ENCODE assay signal across 8 cellular contexts in the genomic region with DNA sequence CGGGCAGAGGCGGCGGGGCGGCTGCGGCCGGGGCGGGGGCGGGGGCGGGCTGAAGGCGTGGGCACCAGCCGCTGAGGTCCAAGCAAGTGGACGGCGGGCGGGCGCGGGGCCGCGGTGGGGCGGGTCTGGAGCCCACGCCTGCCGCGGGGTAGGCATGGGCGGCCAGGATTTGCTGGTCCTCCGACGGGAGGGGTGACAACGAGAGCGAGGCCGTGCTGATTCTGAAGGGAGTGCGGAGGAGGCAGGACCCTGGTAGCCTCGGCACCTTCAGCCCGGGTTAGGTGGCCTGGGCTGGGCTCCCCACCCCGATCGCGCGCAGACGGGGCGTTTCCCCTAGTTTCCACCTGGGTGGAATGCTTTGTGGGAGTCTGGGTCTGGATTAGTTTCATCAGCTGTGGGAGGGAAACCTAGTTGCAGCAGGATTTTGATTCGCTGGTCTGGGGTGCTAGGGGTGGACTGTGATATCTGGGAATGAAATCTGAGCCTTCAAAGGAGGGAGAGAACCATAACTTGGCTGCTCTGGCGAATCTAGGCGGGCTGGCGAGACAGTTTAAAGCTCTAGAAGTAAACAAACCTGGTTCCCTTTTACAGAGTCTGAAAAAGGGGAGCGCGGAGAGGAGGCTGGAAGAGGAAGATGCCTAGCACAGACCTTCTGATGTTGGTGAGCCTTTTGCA. TPM values are rescaled to one million over a fixed set of nuclear protein-coding genes. Genes with fewer than 3 reads are reported as not detected.
DNase-seq lines count a peak whose midpoint lies in the region; ATAC-seq and TF ChIP-seq lines count a peak whose summit lies in the region.

No MANE protein-coding gene starts in this region.

- TF ChIP-seq CTCF in PC-3 (conservative IDR thresholded peaks at IDR 0.05; ENCODE audit: low read depth, low read length) = no peak
- TF ChIP-seq CTCF in fibroblast of lung (conservative IDR thresholded peaks at IDR 0.05 in 1 of 2, IDR thresholded peaks at IDR 0.05 in 1 of 2; ENCODE audit: low read depth in 1 of 2, low read length in 2 of 2) = no peak

- intact Hi-C loops in PC-3 (cut with micrococcal nuclease) = loop anchor here (1.0 to 2.0 kb wide), 5 partner anchors 11 to 64 kb away; no protein-coding TSS in a partner anchor

- no peaks in the 10 kb centered on the region for H3K9me2 ChIP-seq in PC-3 (replicated peaks; ENCODE audit: low read length)

- H3K79me2 ChIP-seq in PC-3 (ENCODE audit: low read length) (peaks cover 41% of the 10 kb centered on the region), fibroblast of lung (ENCODE audit: control insufficient read depth, insufficient read depth, low read length) (no peaks in the 10 kb centered on the region)

- ATAC-seq in GM19351 (IDR thresholded peaks at IDR 0.05; ENCODE audit: unreplicated experiment) (peak; percentile 39), HG03469 (IDR thresholded peaks at IDR 0.05; ENCODE audit: unreplicated experiment) (peak; percentile 25), PC-3 (peak; percentile 85), naive B cell (ENCODE audit: low read depth in 2 of 2) (peak; percentile 51 to 56)

- H3K27me3 ChIP-seq in PC-3 (ENCODE audit: low read length) (no peaks in the 10 kb centered on the region), fibroblast of lung (ENCODE audit: control insufficient read depth, insufficient read depth, low read length) (peaks cover 2% of the 10 kb centered on the region), stomach smooth muscle (ENCODE audit: control insufficient read depth in 1 of 2, insufficient read depth in 2 of 2, low read length in 2 of 2) (no peaks in the 10 kb centered on the region)

- peak overlapping the region; percentile 82 for H3K27ac ChIP-seq in PC-3 (ENCODE audit: low read length)
- peak overlapping the region; percentile 79 for H3K27ac ChIP-seq in fibroblast of lung (ENCODE audit: insufficient read depth, low read length)
- H3K27ac ChIP-seq in stomach smooth muscle (ENCODE audit: low read length) = peak overlapping the region; percentile 64

- H3K4me1 Mint-ChIP-seq in naive B cell = peaks cover 26 to 42% (median 33%) of the 10 kb centered on the region in 3 donors

- H3K4me2 ChIP-seq in PC-3 (ENCODE audit: low read length) (peak overlapping the region; percentile 91), fibroblast of lung (ENCODE audit: extremely low read depth, insufficient read depth, low read length) (peak overlapping the region; percentile 46)

- peaks cover 28% of the 10 kb centered on the region for H3K4me1 ChIP-seq in PC-3 (ENCODE audit: insufficient read depth, low read length)
- H3K4me1 ChIP-seq in fibroblast of lung (ENCODE audit: control insufficient read depth, extremely low read depth, insufficient read depth, low read length) = no peaks in the 10 kb centered on the region
- peaks cover 12% of the 10 kb centered on the region for H3K4me1 ChIP-seq in stomach smooth muscle (ENCODE audit: control insufficient read depth, insufficient read depth, low read length)

- POLR2A ChIA-PET in PC-3 (lab: Charles Lee; ENCODE audit: unreplicated experiment) = interaction anchor here (0.6 to 0.7 kb wide), 3 partner anchors 9 to 70 kb away, joined by 3 to 4 read pairs (median 4); no protein-coding TSS in a partner anchor

- peak overlapping the region; percentile 80 to 97 (median 94) for H3K4me3 Mint-ChIP-seq in naive B cell

- H4K20me1 ChIP-seq in PC-3 (ENCODE audit: low read length) = no peaks in the 10 kb centered on the region
- H4K20me1 ChIP-seq in fibroblast of lung (ENCODE audit: control insufficient read depth, extremely low read depth, insufficient read depth, low read length) = no peaks in the 10 kb centered on the region

- peak overlapping the region; percentile 87 for H3K9ac ChIP-seq in PC-3 (ENCODE audit: low read length)
- peak overlapping the region; percentile 81 for H3K9ac ChIP-seq in fibroblast of lung (ENCODE audit: insufficient read depth, low read length)
- peak overlapping the region; percentile 69 to 80 for H3K9ac ChIP-seq in stomach smooth muscle (ENCODE audit: low read length in 2 of 2)

- no TSS peak for BruUV-seq in PC-3 (replicated peaks; lab: Mats Ljungman, UMichigan)

- no peaks in the 10 kb centered on the region for H3K9me3 Mint-ChIP-seq in naive B cell

- H3K4me3 ChIP-seq in PC-3 (ENCODE audit: low read length) (peak overlapping the region; percentile 89), fibroblast of lung (replicated peaks in 1 of 4; ENCODE audit: control extremely low read depth in 1 of 4, insufficient read depth in 1 of 4, low read depth in 3 of 4, low read length in 4 of 4) (peak overlapping the region; percentile 67 to 91 (median 84)), stomach smooth muscle (ENCODE audit: low read length in 2 of 2) (peak overlapping the region; percentile 87 to 91)

- H3K36me3 ChIP-seq in PC-3 (ENCODE audit: low read depth, low read length) (peaks cover 23% of the 10 kb centered on the region), fibroblast of lung (ENCODE audit: control insufficient read depth, insufficient read depth, low read length) (peaks cover 1% of the 10 kb centered on the region), stomach smooth muscle (ENCODE audit: control insufficient read depth in 2 of 2, insufficient read depth in 2 of 2, low read length in 2 of 2) (peaks cover 4 to 9% of the 10 kb centered on the region in 2 donors)

- peaks cover 0 to 4% of the 10 kb centered on the region in 2 donors for H3K36me3 Mint-ChIP-seq in naive B cell

- DNase-seq in CD1c-positive myeloid dendritic cell (ENCODE audit: extremely low spot score) (peak; percentile 31), PC-3 (peak; percentile 99), fibroblast of lung (ENCODE audit: low read depth in 2 of 2) (peak; percentile 86 to 93), naive B cell (peak; percentile 28)
- DNase-seq in activated T-helper 9 cell treated with anti-CD3 and anti-CD28 coated beads, Interleukin-2, amount 50 U/mL, for 16 hours (ENCODE audit: low read depth) = peak; percentile 26

- CTCF ChIA-PET in PC-3 (lab: Charles Lee) = interaction anchor here (0.6 to 1.6 kb wide), 9 partner anchors 9 to 257 kb away, joined by 3 to 17 read pairs (median 4); no protein-coding TSS in a partner anchor

- H2AFZ ChIP-seq in PC-3 (ENCODE audit: low read length) (peak overlapping the region; percentile 89), fibroblast of lung (ENCODE audit: low read length) (peak overlapping the region; percentile 83)

- H3K9me3 ChIP-seq in PC-3 (ENCODE audit: low read length) (no peaks in the 10 kb centered on the region), fibroblast of lung (ENCODE audit: control insufficient read depth, insufficient read depth, low read depth, low read length) (no peaks in the 10 kb centered on the region), stomach smooth muscle (ENCODE audit: control insufficient read depth in 2 of 2, low read length in 2 of 2) (no peaks in the 10 kb centered on the region)

- no peaks in the 10 kb centered on the region for H3F3A ChIP-seq in PC-3 (ENCODE audit: low read length, unreplicated experiment)

- no peaks in the 10 kb centered on the region for H3K27me3 Mint-ChIP-seq in naive B cell

- H3K27ac Mint-ChIP-seq in naive B cell = peak overlapping the region; percentile 67 to 98 (median 96)

RNA-seq across cellular contexts. Expression of a gene that starts 0.6 kb away (rescaled TPM):
- total RNA-seq in PC-3 (2014; rRNA removed) (77.6 and 101 TPM in 2 replicates), fibroblast of lung (39.3 and 40.3 TPM in 2 replicates)
- polyA plus RNA-seq in fibroblast of lung (16.1 and 21.2 TPM in 2 replicates), naive B cell (ENCODE audit: low read depth in 6 of 6) (10 to 100 TPM; 16.2 to 21.1 (median 17.7) TPM)
- 12.4 and 15.3 TPM in 2 replicates for polyA plus RNA-seq in fibroblast of lung (2012)
- polyA minus RNA-seq in fibroblast of lung (ENCODE audit: low replicate concordance) = 21.4 and 28.5 TPM in 2 replicates

RNA-seq across cellular contexts. Expression of a gene that starts 31.2 kb away (rescaled TPM):
- total RNA-seq in PC-3 (2014; rRNA removed) (not detected in 2 replicates), fibroblast of lung (not detected in 2 replicates)
- polyA plus RNA-seq in fibroblast of lung (not detected in 2 replicates), naive B cell (ENCODE audit: low read depth in 6 of 6) (not detected)
- not detected in 2 replicates for polyA plus RNA-seq in fibroblast of lung (2012)
- polyA minus RNA-seq in fibroblast of lung (ENCODE audit: low replicate concordance) = not detected in 2 replicates

Comparison
In these comparisons a context has a peak if more than half of its experiments do, and no peak if none do; other contexts are left out.
1. Peak in every context shown above with its lines: DNase-seq, ATAC-seq, H3K4me3 ChIP-seq and H3K27ac ChIP-seq.
2. DNase-seq: peak in every context shown above with its lines; median percentile 99 in PC-3; 90 in fibroblast of lung; 31 in CD1c-positive myeloid dendritic cell; 28 in naive B cell; 26 in activated T-helper 9 cell treated with anti-CD3 and anti-CD28 coated beads, Interleukin-2, amount 50 U/mL, for 16 hours.
3. ATAC-seq: peak in every context shown above with its lines; median percentile 85 in PC-3; 54 in naive B cell; 39 in GM19351; 25 in HG03469.